21 cellular contexts compared by ENCODE assay signal in genomic region chr19:29509456-29509855, GRCh38. TPM values are rescaled to one million over a fixed set of nuclear protein-coding genes. Genes with fewer than 3 reads are reported as not detected.
A peak's percentile ranks its signal among the peaks of the same experiment; 100 is the strongest.
DNase-seq lines count a peak whose midpoint lies in the region; ATAC-seq and TF ChIP-seq lines count a peak whose summit lies in the region.
"Had no signal": no experiment of that assay in that cellular context is flagged by ENCODE, and none has a peak within 500 bp of the region (broad histone marks: within the 10 kb centered on the region; RNA-seq: fewer than 3 reads in every experiment).

No MANE protein-coding gene starts in this region.

- peak overlapping the region; percentile 34 for H2AK5ac ChIP-seq in neuronal stem cell (ENCODE audit: low read depth, low read length)

- H3K4me1 Mint-ChIP-seq in activated T-cell treated with anti-CD3 and anti-CD28 coated beads, Interleukin-2, amount 50 U/mL, for 4 hours (ENCODE audit: low read depth): no peaks in the 10 kb centered on the region
- H3K4me1 Mint-ChIP-seq: CD14-positive monocyte; CD4-positive, alpha-beta memory T cell had no signal

- no peak for ATAC-seq in activated T-cell treated with anti-CD3 and anti-CD28 coated beads, Interleukin-2, amount 50 U/mL, for 4 hours
- ATAC-seq: GM23338 had no signal

- H3K4me3 ChIP-seq in neuronal stem cell (ENCODE audit: low read length in 2 of 2) (no peak overlapping the region), sigmoid colon (no peak overlapping the region)
- H3K4me3 ChIP-seq: BLaER1, GM23338 had no signal

- no peak overlapping the region for H2AFZ ChIP-seq in neuronal stem cell (ENCODE audit: low read length)
- H2AFZ ChIP-seq: GM23338 had no signal

- TF ChIP-seq CTCF in sigmoid colon (IDR thresholded peaks at IDR 0.05): no peak

- H3K18ac ChIP-seq in neuronal stem cell (ENCODE audit: low read length): peak overlapping the region; percentile 20

- H3K27me3 Mint-ChIP-seq in activated T-cell treated with anti-CD3 and anti-CD28 coated beads, Interleukin-2, amount 50 U/mL, for 4 hours (ENCODE audit: low read depth): peaks cover 36% of the 10 kb centered on the region

- H2BK15ac ChIP-seq in neuronal stem cell (ENCODE audit: low read length): peak overlapping the region; percentile 72

- no peaks in the 10 kb centered on the region for H3K9me3 Mint-ChIP-seq in activated T-cell treated with anti-CD3 and anti-CD28 coated beads, Interleukin-2, amount 50 U/mL, for 4 hours
- H3K9me3 Mint-ChIP-seq: CD14-positive monocyte, GM23338 had no signal

- no peak for TF ChIP-seq EP300 in sigmoid colon (IDR thresholded peaks at IDR 0.05)

- H3K14ac ChIP-seq in neuronal stem cell (ENCODE audit: low read length): peak overlapping the region; percentile 42

- H2BK120ac ChIP-seq in neuronal stem cell (ENCODE audit: low read depth, low read length): no peak overlapping the region

- no CpG with 5 or more reads among the region's 8 CpGs for WGBS in neuronal stem cell (ENCODE audit: extremely low coverage in 2 of 2, insufficient read length in 2 of 2, insufficient replicate concordance in 1 of 2), 2 donors
- WGBS in sigmoid colon, 2 donors: 81 to 87% methylated on average over 8 of the region's 8 CpGs

- H3K4ac ChIP-seq in neuronal stem cell (ENCODE audit: low read length): no peak overlapping the region

- intact Hi-C loops in sigmoid colon (cut with DNase I): no loop called here

- H4K8ac ChIP-seq in neuronal stem cell (ENCODE audit: low read depth, low read length): no peak overlapping the region

- H3K79me1 ChIP-seq in neuronal stem cell (ENCODE audit: low read depth, low read length): no peaks in the 10 kb centered on the region

- H3K4me2 ChIP-seq in neuronal stem cell (ENCODE audit: insufficient read depth, low read length, poor library complexity, severe bottlenecking): no peak overlapping the region
- H3K4me2 ChIP-seq: BLaER1, GM23338 had no signal

- no peak for TF ChIP-seq POLR2A in sigmoid colon (IDR thresholded peaks at IDR 0.05)

- H3K36me3 Mint-ChIP-seq in activated T-cell treated with anti-CD3 and anti-CD28 coated beads, Interleukin-2, amount 50 U/mL, for 4 hours (ENCODE audit: insufficient read depth): no peaks in the 10 kb centered on the region
- H3K36me3 Mint-ChIP-seq: CD14-positive monocyte; CD4-positive, alpha-beta memory T cell had no signal

- H2BK5ac ChIP-seq in neuronal stem cell (ENCODE audit: low read length): no peak overlapping the region

- H3K27ac ChIP-seq in neuronal stem cell (replicated peaks; ENCODE audit: low read length) (no peak overlapping the region), sigmoid colon (no peak overlapping the region)
- H3K27ac ChIP-seq: 22Rv1, BLaER1, HL-60 had no signal

- peak; percentile 1 for DNase-seq in activated T-cell treated with anti-CD3 and anti-CD28 coated beads, Interleukin-2, amount 50 U/mL, for 4 hours
- DNase-seq in activated T-cell treated with anti-CD3 and anti-CD28 coated beads, Interleukin-2, amount 50 U/mL, for 48 hours: no peak
- no peak for DNase-seq in neuronal stem cell (ENCODE audit: low spot score)
- DNase-seq in sigmoid colon: peak; percentile 38
- DNase-seq in NCI-H524 (lab: John Stamatoyannopoulos, UW): no peak
- no peak for DNase-seq in NOMO-1 treated with dmso at 0.1 percent for 144 hours (lab: John Stamatoyannopoulos, UW; ENCODE audit: unreplicated experiment)
- DNase-seq in NCI-H510A (lab: John Stamatoyannopoulos, UW): no peak
- DNase-seq: CD4-positive, alpha-beta memory T cell; DMS153; DMS79; GDM1; HCEC 1CT had no signal

- H3K23ac ChIP-seq in neuronal stem cell (ENCODE audit: low read depth, low read length, poor library complexity): no peak overlapping the region

- no peak overlapping the region for H4K91ac ChIP-seq in neuronal stem cell (ENCODE audit: low read depth, low read length, poor library complexity)

- H3K9ac ChIP-seq in neuronal stem cell (ENCODE audit: low read depth, low read length, poor library complexity): peak overlapping the region; percentile 30
- H3K9ac ChIP-seq: BLaER1 had no signal

- H3K4me1 ChIP-seq in neuronal stem cell (ENCODE audit: control insufficient read depth in 2 of 2, insufficient read depth in 1 of 2, low read depth in 1 of 2, low read length in 2 of 2) (peaks cover 0 to 12% of the 10 kb centered on the region in 2 donors), sigmoid colon (no peaks in the 10 kb centered on the region)
- H3K4me1 ChIP-seq: BLaER1 had no signal

- peaks cover 0 to 10% (median 3%) of the 10 kb centered on the region in 3 experiments for H3K27me3 ChIP-seq in neuronal stem cell (ENCODE audit: control insufficient read depth in 3 of 3, insufficient read depth in 3 of 3, low read depth in 1 of 3, low read length in 3 of 3)
- H3K27me3 ChIP-seq in sigmoid colon: peaks cover 0 to 22% (median 19%) of the 10 kb centered on the region in 3 donors

- H2BK12ac ChIP-seq in neuronal stem cell (ENCODE audit: low read length): peak overlapping the region; percentile 24

- H3K9me3 ChIP-seq in neuronal stem cell (replicated peaks in 1 of 2; ENCODE audit: control insufficient read depth in 2 of 2, insufficient read depth in 1 of 2, low read depth in 1 of 2, low read length in 2 of 2) (no peaks in the 10 kb centered on the region), sigmoid colon (no peaks in the 10 kb centered on the region)
- H3K9me3 ChIP-seq: BLaER1 had no signal

- H3K36me3 ChIP-seq in neuronal stem cell (replicated peaks in 1 of 2; ENCODE audit: control insufficient read depth in 2 of 2, insufficient read depth in 2 of 2, low read length in 2 of 2): no peaks in the 10 kb centered on the region
- no peaks in the 10 kb centered on the region for H3K36me3 ChIP-seq in sigmoid colon
- H3K36me3 ChIP-seq: BLaER1 had no signal

- no peak overlapping the region for H3K4me3 Mint-ChIP-seq in activated T-cell treated with anti-CD3 and anti-CD28 coated beads, Interleukin-2, amount 50 U/mL, for 4 hours
- H3K4me3 Mint-ChIP-seq: CD14-positive monocyte; CD4-positive, alpha-beta memory T cell; GM23338 had no signal

RNA-seq across cellular contexts. Expression of gene VSTM2B, which starts 16.3 kb away (rescaled TPM):
- total RNA-seq in activated T-cell treated with anti-CD3 and anti-CD28 coated beads, Interleukin-2, amount 50 U/mL, for 4 hours: not detected
- polyA plus RNA-seq in neuronal stem cell (2013, experiment 1 of 2): 2.1 TPM
- polyA plus RNA-seq in neuronal stem cell (2013, experiment 2 of 2): 2.2 TPM
- total RNA-seq in sigmoid colon: under 1 TPM in 1 of 4 donors, not detected in 3; 0.41 TPM
- polyA plus RNA-seq in sigmoid colon: not detected
- total RNA-seq: A673; CD4-positive, alpha-beta memory T cell; Daoy; HT1080 had no signal
- polyA plus RNA-seq: AG04450; CD14-positive monocyte; CD4-positive, alpha-beta memory T cell had no signal

Comparison
In these comparisons a context has a peak if more than half of its experiments do, and no peak if none do; other contexts are left out.
1. DNase-seq: peak in activated T-cell treated with anti-CD3 and anti-CD28 coated beads, Interleukin-2, amount 50 U/mL, for 4 hours (single experiment) and sigmoid colon (single experiment); none in activated T-cell treated with anti-CD3 and anti-CD28 coated beads, Interleukin-2, amount 50 U/mL, for 48 hours (0 of 2), neuronal stem cell (single experiment), NCI-H524 (0 of 2), NOMO-1 treated with dmso at 0.1 percent for 144 hours (single experiment) and NCI-H510A (single experiment).